Comparison of ENCODE assay signal across 8 cellular contexts in genomic region chr3:72821170-72821781, GRCh38. TPM values are rescaled to one million over a fixed set of nuclear protein-coding genes. Genes with fewer than 3 reads are reported as not detected.
DNase-seq lines count a peak whose midpoint lies in the region; ATAC-seq, FAIRE-seq and TF ChIP-seq lines count a peak whose summit lies in the region.

No MANE protein-coding gene starts in this region.

- H3K27ac ChIP-seq in fibroblast of lung (ENCODE audit: insufficient read depth, low read length), result no peak overlapping the region
- peak overlapping the region; percentile 65 for H3K27ac ChIP-seq in thymus (ENCODE audit: low read depth)

- ATAC-seq in GM21447 (IDR thresholded peaks at IDR 0.05; ENCODE audit: unreplicated experiment), result peak; percentile 34
- ATAC-seq in HG03520 (IDR thresholded peaks at IDR 0.05; ENCODE audit: unreplicated experiment), result no peak

- no peak for TF ChIP-seq CTCF in fibroblast of lung (conservative IDR thresholded peaks at IDR 0.05 in 1 of 2, IDR thresholded peaks at IDR 0.05 in 1 of 2; ENCODE audit: low read depth in 1 of 2, low read length in 2 of 2)

- DNase-seq in CD1c-positive myeloid dendritic cell (ENCODE audit: extremely low spot score) (peak; percentile 28), NOMO-1 (lab: John Stamatoyannopoulos, UW; ENCODE audit: unreplicated experiment in 2 of 2) (peak; percentile 22 to 68), fibroblast of lung (ENCODE audit: low read depth in 2 of 2) (peak; percentile 41 to 54), NCI-H524 treated with DMSO at 0.1 percent for 48 hours (lab: John Stamatoyannopoulos, UW) (no peak), HTR-8/SVneo (ENCODE audit: insufficient read length, low spot score) (no peak)

- H3K4me3 ChIP-seq in fibroblast of lung (replicated peaks in 1 of 4; ENCODE audit: control extremely low read depth in 1 of 4, insufficient read depth in 1 of 4, low read depth in 3 of 4, low read length in 4 of 4) (no peak overlapping the region), thymus (ENCODE audit: low read length) (no peak overlapping the region)

- 40% methylated on average over 8 of the region's 8 CpGs for WGBS in thymus

- no peaks in the 10 kb centered on the region for H3K9me3 ChIP-seq in fibroblast of lung (ENCODE audit: control insufficient read depth, insufficient read depth, low read depth, low read length)
- no peaks in the 10 kb centered on the region for H3K9me3 ChIP-seq in thymus (ENCODE audit: control insufficient read depth)

- no peaks in the 10 kb centered on the region for H3K79me2 ChIP-seq in fibroblast of lung (ENCODE audit: control insufficient read depth, insufficient read depth, low read length)

- no peak overlapping the region for H2AFZ ChIP-seq in fibroblast of lung (ENCODE audit: low read length)

- H3K4me1 ChIP-seq in fibroblast of lung (ENCODE audit: control insufficient read depth, extremely low read depth, insufficient read depth, low read length) (peaks cover 7% of the 10 kb centered on the region), thymus (ENCODE audit: control insufficient read depth, insufficient read depth, low read length) (peaks cover 14% of the 10 kb centered on the region)

- no peak overlapping the region for H3K4me2 ChIP-seq in fibroblast of lung (ENCODE audit: extremely low read depth, insufficient read depth, low read length)

- H3K9ac ChIP-seq in fibroblast of lung (ENCODE audit: insufficient read depth, low read length), result no peak overlapping the region

- no peak for FAIRE-seq in HTR-8/SVneo (lab: Jason Lieb, UNC)

- H4K20me1 ChIP-seq in fibroblast of lung (ENCODE audit: control insufficient read depth, extremely low read depth, insufficient read depth, low read length), result no peaks in the 10 kb centered on the region

- H3K36me3 ChIP-seq in fibroblast of lung (ENCODE audit: control insufficient read depth, insufficient read depth, low read length) (no peaks in the 10 kb centered on the region), thymus (ENCODE audit: control insufficient read depth, insufficient read depth) (peaks cover 8% of the 10 kb centered on the region)

- H3K27me3 ChIP-seq in fibroblast of lung (ENCODE audit: control insufficient read depth, insufficient read depth, low read length) (no peaks in the 10 kb centered on the region), thymus (ENCODE audit: control insufficient read depth, insufficient read depth) (no peaks in the 10 kb centered on the region)

RNA-seq across cellular contexts. Expression of gene SHQ1, which starts 27.0 kb away (rescaled TPM):
- total RNA-seq in fibroblast of lung, result 12.2 and 15.9 TPM in 2 replicates
- polyA plus RNA-seq in fibroblast of lung, result 15.2 and 15.5 TPM in 2 replicates
- 12.1 and 12.4 TPM in 2 replicates for polyA plus RNA-seq in fibroblast of lung (2012)
- polyA minus RNA-seq in fibroblast of lung (ENCODE audit: low replicate concordance), result 3.9 and 4.7 TPM in 2 replicates
- 17.4 TPM for polyA plus RNA-seq in thymus

Comparison
In these comparisons a context has a peak if more than half of its experiments do, and no peak if none do; other contexts are left out.
1. DNase-seq: peak in CD1c-positive myeloid dendritic cell (single experiment), NOMO-1 (2 of 2) and fibroblast of lung (2 of 2); none in NCI-H524 treated with DMSO at 0.1 percent for 48 hours (single experiment) and HTR-8/SVneo (single experiment).